1 cellular context compared by ENCODE assay signal in the genomic region with DNA sequence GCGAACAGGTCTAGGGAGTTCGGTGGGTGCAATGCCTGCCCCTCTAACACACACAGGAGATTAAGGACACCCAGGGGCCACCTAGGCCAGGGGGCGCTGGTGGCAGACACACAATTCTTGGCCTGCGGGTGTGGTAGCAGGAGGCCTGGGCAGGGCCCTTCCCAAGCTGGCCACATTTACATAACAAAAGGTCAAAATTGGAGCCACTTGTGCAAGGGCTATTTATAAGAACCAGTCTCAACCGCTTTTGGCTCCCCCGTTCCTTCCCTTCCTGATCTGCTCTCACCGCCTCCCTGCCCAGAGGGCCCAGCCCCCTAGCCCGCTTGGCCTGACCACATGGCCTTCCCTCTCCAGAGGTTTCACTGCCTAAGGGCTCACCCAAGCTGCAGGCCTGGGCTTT. TPM values are rescaled to one million over a fixed set of nuclear protein-coding genes. Genes with fewer than 3 reads are reported as not detected.
"Had no signal": no experiment of that assay in that cellular context is flagged by ENCODE, and none has a peak within 500 bp of the region (broad histone marks: within the 10 kb centered on the region; RNA-seq: fewer than 3 reads in every experiment).

No MANE protein-coding gene starts in this region.

RNA-seq across cellular contexts. Expression of a gene that starts 59.0 kb away (rescaled TPM):
- polyA plus RNA-seq: aorta had no signal
